37 cellular contexts compared by ENCODE assay signal in the genomic region with DNA sequence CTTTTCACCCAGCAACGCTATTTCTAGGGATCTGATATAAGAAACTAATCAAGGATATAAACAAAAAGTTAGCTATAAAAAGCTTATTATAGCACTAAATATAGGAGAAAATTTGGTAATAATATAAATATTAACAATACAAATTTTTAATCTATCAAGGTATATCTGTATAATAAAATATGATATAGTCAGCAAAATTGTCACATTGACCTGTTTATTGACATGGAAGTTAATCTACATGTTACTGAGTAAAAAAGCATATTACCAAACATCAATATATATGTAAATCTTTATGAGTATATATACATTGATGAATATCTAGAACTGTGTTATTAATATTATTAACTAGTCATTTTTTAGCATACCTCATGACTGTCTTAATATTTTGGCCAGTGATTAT. TPM values are rescaled to one million over a fixed set of nuclear protein-coding genes. Genes with fewer than 3 reads are reported as not detected.
"Had no signal": no experiment of that assay in that cellular context is flagged by ENCODE, and none has a peak within 500 bp of the region (broad histone marks: within the 10 kb centered on the region; RNA-seq: fewer than 3 reads in every experiment).

No MANE protein-coding gene starts in this region.

- H3K4me3 ChIP-seq: adrenal gland, body of pancreas, breast epithelium had no signal

- FAIRE-seq: astrocyte, TTC549 had no signal

- H3K4me1 ChIP-seq: adrenal gland, body of pancreas, breast epithelium had no signal

- ATAC-seq: activated CD8-positive, alpha-beta T cell treated with anti-CD3 and anti-CD28 coated beads for 36 hours; activated naive CD4-positive, alpha-beta T cell treated with anti-CD3 and anti-CD28 coated beads, Interleukin-2, amount 50 U/mL, for 72 hours; activated T-cell treated with anti-CD3 and anti-CD28 coated beads, Interleukin-2, amount 50 U/mL, for 4 hours; activated T-cell treated with anti-CD3 and anti-CD28 coated beads, Interleukin-2, amount 50 U/mL, for 72 hours; activated T-helper 17 cell treated with anti-CD3 and anti-CD28 coated beads, Interleukin-2, amount 50 U/mL, for 72 hours; body of pancreas had no signal

- H3K4me1 Mint-ChIP-seq: activated B cell treated with CpG ODN at 0.5 μM for 24 hours; activated CD4-positive, alpha-beta T cell treated with anti-CD3 and anti-CD28 coated beads, Interleukin-2, amount 10 ng/mL, durations not matched to agents 24 days and 14 days; activated naive CD8-positive, alpha-beta T cell treated with anti-CD3 and anti-CD28 coated beads for 36 hours; activated T-helper 17 cell treated with anti-CD3 and anti-CD28 coated beads, Interleukin-2, amount 50 U/mL, for 72 hours had no signal

- DNase-seq: activated B cell treated with CpG ODN at 0.5 μM for 24 hours; activated CD4-positive, alpha-beta memory T cell treated with anti-CD3 and anti-CD28 coated beads for 36 hours; activated CD4-positive, alpha-beta T cell treated with anti-CD3 and anti-CD28 coated beads for 4 hours; activated CD4-positive, alpha-beta T cell treated with anti-CD3 and anti-CD28 coated beads, Interleukin-2, amount 10 ng/mL, durations not matched to agents 24 days and 14 days; activated CD4-positive, alpha-beta T cell treated with anti-CD3 and anti-CD28 coated beads, Interleukin-2, amount 50 U/mL, for 1 hour; activated CD4-positive, alpha-beta T cell treated with anti-CD3 and anti-CD28 coated beads, Interleukin-2, amount 50 U/mL, for 4 hours; activated CD4-positive, CD25-positive, alpha-beta regulatory T cell treated with anti-CD3 and anti-CD28 coated beads, Interleukin-2, amount 50 U/mL, for 72 hours; activated CD8-positive, alpha-beta memory T cell treated with anti-CD3 and anti-CD28 coated beads, Interleukin-2, amount 50 U/mL, for 4 hours; activated CD8-positive, alpha-beta T cell treated with anti-CD3 and anti-CD28 coated beads for 36 hours; activated effector memory CD4-positive, alpha-beta T cell treated with anti-CD3 and anti-CD28 coated beads, Interleukin-2, amount 50 U/mL, for 16 hours; activated gamma-delta T cell treated with Interleukin-2 at 50 U/mL for 16 hours; activated naive CD4-positive, alpha-beta T cell; activated naive CD4-positive, alpha-beta T cell treated with anti-CD3 and anti-CD28 coated beads for 36 hours; activated naive CD4-positive, alpha-beta T cell treated with anti-CD3 and anti-CD28 coated beads, Interleukin-2, amount 50 U/mL, for 16 hours; activated naive CD8-positive, alpha-beta T cell treated with anti-CD3 and anti-CD28 coated beads for 36 hours; activated T-cell treated with anti-CD3 and anti-CD28 coated beads for 4 hours; activated T-cell treated with anti-CD3 and anti-CD28 coated beads, Interleukin-2, amount 50 U/mL, for 1 hour; activated T-cell treated with anti-CD3 and anti-CD28 coated beads, Interleukin-2, amount 50 U/mL, for 4 hours; activated T-cell treated with anti-CD3 and anti-CD28 coated beads, Interleukin-2, amount 50 U/mL, for 72 hours; adrenal gland; amniotic stem cell; aorta; body of pancreas; brain microvascular endothelial cell; central memory CD4-positive, alpha-beta T cell; T-helper 2 cell; T-helper 9 cell had no signal

- H3K36me3 ChIP-seq: adrenal gland, brain microvascular endothelial cell, breast epithelium had no signal

- H3K9me3 ChIP-seq: adrenal gland, body of pancreas, breast epithelium had no signal

- H3K27ac Mint-ChIP-seq: activated B cell treated with CpG ODN at 0.5 μM for 24 hours; activated CD4-positive, alpha-beta memory T cell treated with anti-CD3 and anti-CD28 coated beads for 36 hours; activated CD4-positive, alpha-beta T cell treated with anti-CD3 and anti-CD28 coated beads, Interleukin-2, amount 10 ng/mL, durations not matched to agents 24 days and 14 days; activated CD8-positive, alpha-beta T cell treated with anti-CD3 and anti-CD28 coated beads for 36 hours; activated naive CD4-positive, alpha-beta T cell treated with anti-CD3 and anti-CD28 coated beads for 36 hours; activated naive CD4-positive, alpha-beta T cell treated with anti-CD3 and anti-CD28 coated beads, Interleukin-2, amount 50 U/mL, for 72 hours; activated naive CD8-positive, alpha-beta T cell treated with anti-CD3 and anti-CD28 coated beads for 36 hours; activated T-cell treated with anti-CD3 and anti-CD28 coated beads, Interleukin-2, amount 50 U/mL, for 72 hours; activated T-helper 1 cell treated with anti-CD3 and anti-CD28 coated beads, Interleukin-12 subunit alpha, Interleukin-12 subunit beta, Interleukin-2, Interleukin-4 antibody, amounts not matched to agents 30 ng/mL and 10 ng/mL and 1 ng/mL, durations not matched to agents 14 hours and 24 hours and 36 hours; activated T-helper 17 cell treated with anti-CD3 and anti-CD28 coated beads, Interleukin-2, amount 50 U/mL, for 72 hours; T-helper 1 cell treated with Interleukin-12 subunit alpha and Interleukin-12 subunit beta and Interleukin-4 antibody, amounts not matched to agents 30 μg/mL and 1 μg/mL, for 36 hours; T-helper 2 cell treated with Interferon-gamma antibody and Interleukin-4, amounts not matched to agents 5 μg/mL and 100 μg/mL, for 36 hours had no signal

- H3K27me3 ChIP-seq: body of pancreas, brain microvascular endothelial cell, breast epithelium had no signal

- H3K4me3 Mint-ChIP-seq: activated B cell treated with CpG ODN at 0.5 μM for 24 hours; activated CD4-positive, alpha-beta memory T cell treated with anti-CD3 and anti-CD28 coated beads for 36 hours; activated CD4-positive, alpha-beta T cell treated with anti-CD3 and anti-CD28 coated beads, Interleukin-2, amount 10 ng/mL, durations not matched to agents 24 days and 14 days; activated CD8-positive, alpha-beta T cell treated with anti-CD3 and anti-CD28 coated beads for 36 hours; activated naive CD4-positive, alpha-beta T cell treated with anti-CD3 and anti-CD28 coated beads for 36 hours; activated naive CD8-positive, alpha-beta T cell treated with anti-CD3 and anti-CD28 coated beads for 36 hours; activated T-cell treated with anti-CD3 and anti-CD28 coated beads, Interleukin-2, amount 50 U/mL, for 4 hours; activated T-cell treated with anti-CD3 and anti-CD28 coated beads, Interleukin-2, amount 50 U/mL, for 72 hours; activated T-helper 1 cell treated with anti-CD3 and anti-CD28 coated beads, Interleukin-12 subunit alpha, Interleukin-12 subunit beta, Interleukin-2, Interleukin-4 antibody, amounts not matched to agents 30 ng/mL and 10 ng/mL and 1 ng/mL, durations not matched to agents 14 hours and 24 hours and 36 hours; activated T-helper 17 cell treated with anti-CD3 and anti-CD28 coated beads, Interleukin-2, amount 50 U/mL, for 72 hours; T-helper 1 cell treated with Interleukin-12 subunit alpha and Interleukin-12 subunit beta and Interleukin-4 antibody, amounts not matched to agents 30 μg/mL and 1 μg/mL, for 36 hours; T-helper 2 cell treated with Interferon-gamma antibody and Interleukin-4, amounts not matched to agents 5 μg/mL and 100 μg/mL, for 36 hours had no signal

- H3K36me3 Mint-ChIP-seq: activated CD4-positive, alpha-beta memory T cell treated with anti-CD3 and anti-CD28 coated beads for 36 hours; activated naive CD4-positive, alpha-beta T cell treated with anti-CD3 and anti-CD28 coated beads, Interleukin-2, amount 50 U/mL, for 72 hours; activated naive CD8-positive, alpha-beta T cell treated with anti-CD3 and anti-CD28 coated beads for 36 hours had no signal

- H3K27ac ChIP-seq: adrenal gland, body of pancreas, brain microvascular endothelial cell, breast epithelium, VCaP had no signal

- H3K9me3 Mint-ChIP-seq: activated B cell treated with CpG ODN at 0.5 μM for 24 hours; activated CD4-positive, alpha-beta memory T cell treated with anti-CD3 and anti-CD28 coated beads for 36 hours; activated CD4-positive, alpha-beta T cell treated with anti-CD3 and anti-CD28 coated beads, Interleukin-2, amount 10 ng/mL, durations not matched to agents 24 days and 14 days; activated CD8-positive, alpha-beta T cell treated with anti-CD3 and anti-CD28 coated beads for 36 hours; activated naive CD4-positive, alpha-beta T cell treated with anti-CD3 and anti-CD28 coated beads for 36 hours; activated naive CD4-positive, alpha-beta T cell treated with anti-CD3 and anti-CD28 coated beads, Interleukin-2, amount 50 U/mL, for 72 hours; activated naive CD8-positive, alpha-beta T cell treated with anti-CD3 and anti-CD28 coated beads for 36 hours; activated T-cell treated with anti-CD3 and anti-CD28 coated beads, Interleukin-2, amount 50 U/mL, for 4 hours; activated T-cell treated with anti-CD3 and anti-CD28 coated beads, Interleukin-2, amount 50 U/mL, for 72 hours; activated T-helper 1 cell treated with anti-CD3 and anti-CD28 coated beads, Interleukin-12 subunit alpha, Interleukin-12 subunit beta, Interleukin-2, Interleukin-4 antibody, amounts not matched to agents 30 ng/mL and 10 ng/mL and 1 ng/mL, durations not matched to agents 14 hours and 24 hours and 36 hours; activated T-helper 17 cell treated with anti-CD3 and anti-CD28 coated beads, Interleukin-2, amount 50 U/mL, for 72 hours; T-helper 1 cell treated with Interleukin-12 subunit alpha and Interleukin-12 subunit beta and Interleukin-4 antibody, amounts not matched to agents 30 μg/mL and 1 μg/mL, for 36 hours; T-helper 2 cell treated with Interferon-gamma antibody and Interleukin-4, amounts not matched to agents 5 μg/mL and 100 μg/mL, for 36 hours had no signal

RNA-seq across cellular contexts. Expression of a gene that starts 26.6 kb away (rescaled TPM):
- total RNA-seq: activated B cell treated with CpG ODN at 0.5 μM for 24 hours; activated CD4-positive, alpha-beta memory T cell treated with anti-CD3 and anti-CD28 coated beads for 36 hours; activated CD4-positive, alpha-beta T cell treated with anti-CD3 and anti-CD28 coated beads, Interleukin-2, amount 10 ng/mL, durations not matched to agents 24 days and 14 days; activated CD8-positive, alpha-beta memory T cell treated with anti-CD3 and anti-CD28 coated beads for 36 hours; activated CD8-positive, alpha-beta T cell treated with anti-CD3 and anti-CD28 coated beads for 36 hours; activated naive CD4-positive, alpha-beta T cell treated with anti-CD3 and anti-CD28 coated beads for 36 hours; activated naive CD4-positive, alpha-beta T cell treated with anti-CD3 and anti-CD28 coated beads, Interleukin-2, amount 50 U/mL, for 72 hours; activated naive CD8-positive, alpha-beta T cell treated with anti-CD3 and anti-CD28 coated beads for 36 hours; activated T-cell treated with anti-CD3 and anti-CD28 coated beads, Interleukin-2, amount 50 U/mL, for 4 hours; activated T-helper 1 cell treated with anti-CD3 and anti-CD28 coated beads, Interleukin-12 subunit alpha, Interleukin-12 subunit beta, Interleukin-2, Interleukin-4 antibody, amounts not matched to agents 30 ng/mL and 10 ng/mL and 1 ng/mL, durations not matched to agents 14 hours and 24 hours and 36 hours; activated T-helper 17 cell treated with anti-CD3 and anti-CD28 coated beads, Interleukin-2, amount 50 U/mL, for 72 hours had no signal
